ENCODE assay signal across 14 cellular contexts in the genomic region with DNA sequence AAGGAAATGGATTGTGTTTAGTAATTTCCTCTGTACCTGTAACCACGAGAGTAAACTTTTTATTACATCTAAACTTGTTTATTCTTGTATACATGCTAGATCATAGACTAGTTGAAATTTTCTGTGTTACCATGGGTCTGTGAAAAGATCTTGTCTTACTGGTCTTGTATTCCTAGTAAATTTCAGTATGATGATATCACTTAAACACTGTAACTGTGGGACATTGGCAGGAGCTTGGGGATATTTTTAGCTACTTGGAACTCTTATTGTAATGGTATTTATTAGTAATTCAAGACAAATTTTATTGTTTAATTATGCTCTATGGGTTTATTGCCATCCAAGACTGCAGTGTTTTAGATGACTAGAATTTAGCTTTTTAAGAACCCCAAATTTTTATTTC. TPM values are rescaled to one million over a fixed set of nuclear protein-coding genes. Genes with fewer than 3 reads are reported as not detected.
DNase-seq lines count a peak whose midpoint lies in the region; ATAC-seq and TF ChIP-seq lines count a peak whose summit lies in the region.
"Had no signal": no experiment of that assay in that cellular context is flagged by ENCODE, and none has a peak within 500 bp of the region (broad histone marks: within the 10 kb centered on the region; RNA-seq: fewer than 3 reads in every experiment).

No MANE protein-coding gene starts in this region.

- H3K4me1 ChIP-seq in KMS-11 (ENCODE audit: low read depth, poor library complexity, severe bottlenecking), result peaks cover 88% of the 10 kb centered on the region
- H3K4me1 ChIP-seq in muscle layer of duodenum (ENCODE audit: control insufficient read depth in 1 of 2, insufficient read depth in 2 of 2, low read length in 2 of 2), result peaks cover 4 to 23% of the 10 kb centered on the region in 2 donors
- peaks cover 23% of the 10 kb centered on the region for H3K4me1 ChIP-seq in testis
- H3K4me1 ChIP-seq in lower lobe of right lung, result peaks cover 29% of the 10 kb centered on the region

- no peak for TF ChIP-seq POLR2A in testis (IDR thresholded peaks at IDR 0.05)

- no peaks in the 10 kb centered on the region for H4K20me1 ChIP-seq in KMS-11 (ENCODE audit: insufficient read depth)

- WGBS in testis, 2 donors, result 42% methylated on average over 1 of the region's 1 CpG

- no peak overlapping the region for H2AFZ ChIP-seq in KMS-11 (ENCODE audit: low read depth)

- TF ChIP-seq CTCF in KMS-11 (conservative IDR thresholded peaks at IDR 0.05; ENCODE audit: low read depth, low read length), result no peak
- no peak for TF ChIP-seq CTCF in testis (IDR thresholded peaks at IDR 0.05)
- no peak for TF ChIP-seq CTCF in lower lobe of right lung (IDR thresholded peaks at IDR 0.05)

- no peak overlapping the region for H3K4me3 ChIP-seq in KMS-11 (IDR thresholded peaks at IDR 0.05; ENCODE audit: insufficient read depth, low read depth, low read length)
- H3K4me3 ChIP-seq in muscle layer of duodenum (ENCODE audit: low read depth in 1 of 2, low read length in 2 of 2), result no peak overlapping the region
- H3K4me3 ChIP-seq in testis, result no peak overlapping the region
- no peak overlapping the region for H3K4me3 ChIP-seq in lower lobe of right lung
- H3K4me3 ChIP-seq: BLaER1 had no signal

- no peaks in the 10 kb centered on the region for H3K9me3 ChIP-seq in muscle layer of duodenum (ENCODE audit: control insufficient read depth in 1 of 2, low read length in 2 of 2)
- H3K9me3 ChIP-seq in testis, result no peaks in the 10 kb centered on the region
- H3K9me3 ChIP-seq in lower lobe of right lung, result no peaks in the 10 kb centered on the region
- H3K9me3 ChIP-seq: BLaER1 had no signal

- ATAC-seq in GM18870 (IDR thresholded peaks at IDR 0.05; ENCODE audit: unreplicated experiment) (no peak), lower lobe of right lung (no peak)
- ATAC-seq: stimulated activated naive CD8-positive, alpha-beta T cell treated with anti-CD3 and anti-CD28 coated beads, Interleukin-15, amount 100 ng/mL, for 72 hours had no signal

- no peaks in the 10 kb centered on the region for H3K36me3 ChIP-seq in KMS-11 (ENCODE audit: insufficient read depth)
- H3K36me3 ChIP-seq in muscle layer of duodenum (ENCODE audit: control insufficient read depth in 1 of 2, insufficient read depth in 2 of 2, low read length in 2 of 2), result no peaks in the 10 kb centered on the region
- H3K36me3 ChIP-seq in testis (ENCODE audit: low read depth, missing control alignments), result no peaks in the 10 kb centered on the region
- no peaks in the 10 kb centered on the region for H3K36me3 ChIP-seq in lower lobe of right lung

- intact Hi-C loops in testis (cut with DNase I; ENCODE audit: low total_unique reads), result no loop called here
- intact Hi-C loops in lower lobe of right lung (cut with DNase I), result no loop called here

- H3K9ac ChIP-seq in KMS-11, result no peak overlapping the region
- H3K9ac ChIP-seq: BLaER1 had no signal

- DNase-seq in AG08396 (ENCODE audit: low spot score) (peak; percentile 46), dedifferentiated amniotic fluid mesenchymal stem cell (ENCODE audit: extremely low spot score) (peak; percentile 65), DMS 273 treated with DMSO at 0.1 percent for 48 hours (lab: John Stamatoyannopoulos, UW) (no peak), testis (no peak), lower lobe of right lung (no peak)
- DNase-seq: activated CD8-positive, alpha-beta memory T cell treated with anti-CD3 and anti-CD28 coated beads for 24 hours; H9; NCI-H2081; stimulated activated CD4-positive, alpha-beta T cell treated with anti-CD3 and anti-CD28 coated beads, Interleukin-4, amount 100 ng/mL, for 1 hour; stimulated activated naive CD8-positive, alpha-beta T cell treated with anti-CD3 and anti-CD28 coated beads, Interleukin-15, amount 100 ng/mL, for 72 hours had no signal

- H3K79me2 ChIP-seq in KMS-11 (ENCODE audit: insufficient read depth, low read depth), result peaks cover 22% of the 10 kb centered on the region

- peak overlapping the region; percentile 93; the same call in 1 of the 2 replicates for H3K27ac ChIP-seq in KMS-11
- peak overlapping the region; percentile 54 for H3K27ac ChIP-seq in muscle layer of duodenum (ENCODE audit: low read length)
- H3K27ac ChIP-seq in testis, result peak overlapping the region in 1 of 2 donors; percentile 52
- H3K27ac ChIP-seq in lower lobe of right lung, result no peak overlapping the region
- H3K27ac ChIP-seq: BLaER1 had no signal

- peak overlapping the region; percentile 98; the same call in 1 of the 2 replicates for H3K4me2 ChIP-seq in KMS-11
- H3K4me2 ChIP-seq: BLaER1 had no signal

- H3K27me3 ChIP-seq in KMS-11 (ENCODE audit: insufficient read depth, low read depth) (no peaks in the 10 kb centered on the region), muscle layer of duodenum (ENCODE audit: low read depth, low read length) (no peaks in the 10 kb centered on the region), testis (no peaks in the 10 kb centered on the region), lower lobe of right lung (ENCODE audit: low read depth) (no peaks in the 10 kb centered on the region)
- H3K27me3 ChIP-seq: BLaER1 had no signal

RNA-seq across cellular contexts. Expression of a gene that starts 25.9 kb away (rescaled TPM):
- total RNA-seq in testis, result 100 to 1,000 TPM; 116 to 211 TPM
- 18.0 TPM for polyA plus RNA-seq in testis (ENCODE audit: insufficient read depth, low read depth, low replicate concordance)
- 104 TPM for total RNA-seq in lower lobe of right lung

Comparison
In these comparisons a context has a peak if more than half of its experiments do, and no peak if none do; other contexts are left out.
1. DNase-seq: peak in AG08396 (single experiment) and dedifferentiated amniotic fluid mesenchymal stem cell (single experiment); none in DMS 273 treated with DMSO at 0.1 percent for 48 hours (single experiment), testis (single experiment) and lower lobe of right lung (single experiment).